In genomic region chr21:25462517-25462971, GRCh38 we compare ENCODE assay signal across 11 cellular contexts.
A peak's percentile ranks its signal among the peaks of the same experiment; 100 is the strongest.
DNase-seq lines count a peak whose midpoint lies in the region; ATAC-seq and TF ChIP-seq lines count a peak whose summit lies in the region.
"Had no signal": no experiment of that assay in that cellular context is flagged by ENCODE, and none has a peak within 500 bp of the region (broad histone marks: within the 10 kb centered on the region; RNA-seq: fewer than 3 reads in every experiment).

No MANE protein-coding gene starts in this region.

- POLR2A ChIA-PET in CD4-positive, alpha-beta T cell (lab: Charles Lee): no interaction called here

- H3K36me3 Mint-ChIP-seq in activated T-helper 1 cell treated with anti-CD3 and anti-CD28 coated beads, Interleukin-12 subunit alpha, Interleukin-12 subunit beta, Interleukin-2, Interleukin-4 antibody, amounts not matched to agents 30 ng/mL and 10 ng/mL and 1 ng/mL, durations not matched to agents 14 hours and 24 hours and 36 hours (ENCODE audit: low read depth): peaks cover 17% of the 10 kb centered on the region
- H3K36me3 Mint-ChIP-seq in CD4-positive, alpha-beta T cell (ENCODE audit: low read depth): no peaks in the 10 kb centered on the region
- no peaks in the 10 kb centered on the region for H3K36me3 Mint-ChIP-seq in progenitor cell of endocrine pancreas (ENCODE audit: insufficient read depth)

- peak; percentile 43 for TF ChIP-seq POLR2A in GM18526 (IDR thresholded peaks at IDR 0.05; ENCODE audit: extremely low read depth, insufficient read length)

- no peak overlapping the region for H3K27ac ChIP-seq in CD4-positive, alpha-beta T cell (ENCODE audit: low read depth, low read length)
- H3K27ac ChIP-seq: PC-9, VCaP had no signal

- no peak for TF ChIP-seq CTCF in CD4-positive, alpha-beta T cell (IDR thresholded peaks at IDR 0.05)
- TF ChIP-seq CTCF in progenitor cell of endocrine pancreas (IDR thresholded peaks at IDR 0.05; ENCODE audit: unreplicated experiment): no peak

- CTCF ChIA-PET in CD4-positive, alpha-beta T cell (lab: Charles Lee): no interaction called here

- ATAC-seq in GM19463 (IDR thresholded peaks at IDR 0.05; ENCODE audit: unreplicated experiment) (peak; percentile 54), HG03039 (IDR thresholded peaks at IDR 0.05; ENCODE audit: unreplicated experiment) (peak; percentile 43)
- no peak for ATAC-seq in CD4-positive, alpha-beta T cell (ENCODE audit: poor library complexity)

- no peak for DNase-seq in activated T-helper 1 cell treated with anti-CD3 and anti-CD28 coated beads, Interleukin-12 subunit alpha, Interleukin-12 subunit beta, Interleukin-2, Interleukin-4 antibody, amounts not matched to agents 30 ng/mL and 10 ng/mL and 1 ng/mL, durations not matched to agents 14 hours and 24 hours and 36 hours (ENCODE audit: low spot score)
- DNase-seq in CD4-positive, alpha-beta T cell: no peak
- DNase-seq in D341Med (ENCODE audit: low spot score) (no peak), NCI-H187 (lab: John Stamatoyannopoulos, UW) (no peak), progenitor cell of endocrine pancreas (ENCODE audit: low spot score, unreplicated experiment) (no peak)
- DNase-seq: NCI-H1105, PC-9 had no signal

- peak overlapping the region; percentile 90 for H3K27ac Mint-ChIP-seq in activated T-helper 1 cell treated with anti-CD3 and anti-CD28 coated beads, Interleukin-12 subunit alpha, Interleukin-12 subunit beta, Interleukin-2, Interleukin-4 antibody, amounts not matched to agents 30 ng/mL and 10 ng/mL and 1 ng/mL, durations not matched to agents 14 hours and 24 hours and 36 hours
- no peak overlapping the region for H3K27ac Mint-ChIP-seq in CD4-positive, alpha-beta T cell
- H3K27ac Mint-ChIP-seq in progenitor cell of endocrine pancreas: no peak overlapping the region

- H3K4me1 Mint-ChIP-seq in activated T-helper 1 cell treated with anti-CD3 and anti-CD28 coated beads, Interleukin-12 subunit alpha, Interleukin-12 subunit beta, Interleukin-2, Interleukin-4 antibody, amounts not matched to agents 30 ng/mL and 10 ng/mL and 1 ng/mL, durations not matched to agents 14 hours and 24 hours and 36 hours (ENCODE audit: low read depth): peaks cover 73% of the 10 kb centered on the region
- H3K4me1 Mint-ChIP-seq in CD4-positive, alpha-beta T cell (ENCODE audit: low read depth): peaks cover 34% of the 10 kb centered on the region
- no peaks in the 10 kb centered on the region for H3K4me1 Mint-ChIP-seq in progenitor cell of endocrine pancreas (ENCODE audit: low read depth)

- peak overlapping the region; percentile 23 for H3K4me3 Mint-ChIP-seq in activated T-helper 1 cell treated with anti-CD3 and anti-CD28 coated beads, Interleukin-12 subunit alpha, Interleukin-12 subunit beta, Interleukin-2, Interleukin-4 antibody, amounts not matched to agents 30 ng/mL and 10 ng/mL and 1 ng/mL, durations not matched to agents 14 hours and 24 hours and 36 hours
- no peak overlapping the region for H3K4me3 Mint-ChIP-seq in CD4-positive, alpha-beta T cell
- H3K4me3 Mint-ChIP-seq in progenitor cell of endocrine pancreas (ENCODE audit: low read depth): no peak overlapping the region

- H3K27me3 Mint-ChIP-seq in activated T-helper 1 cell treated with anti-CD3 and anti-CD28 coated beads, Interleukin-12 subunit alpha, Interleukin-12 subunit beta, Interleukin-2, Interleukin-4 antibody, amounts not matched to agents 30 ng/mL and 10 ng/mL and 1 ng/mL, durations not matched to agents 14 hours and 24 hours and 36 hours (ENCODE audit: insufficient read depth): no peaks in the 10 kb centered on the region
- no peaks in the 10 kb centered on the region for H3K27me3 Mint-ChIP-seq in CD4-positive, alpha-beta T cell
- H3K27me3 Mint-ChIP-seq in progenitor cell of endocrine pancreas: no peaks in the 10 kb centered on the region

- no peaks in the 10 kb centered on the region for H3K27me3 ChIP-seq in CD4-positive, alpha-beta T cell (ENCODE audit: control insufficient read depth, insufficient read depth, low read length)

- peaks cover 20% of the 10 kb centered on the region for H3K9me3 Mint-ChIP-seq in activated T-helper 1 cell treated with anti-CD3 and anti-CD28 coated beads, Interleukin-12 subunit alpha, Interleukin-12 subunit beta, Interleukin-2, Interleukin-4 antibody, amounts not matched to agents 30 ng/mL and 10 ng/mL and 1 ng/mL, durations not matched to agents 14 hours and 24 hours and 36 hours
- no peaks in the 10 kb centered on the region for H3K9me3 Mint-ChIP-seq in CD4-positive, alpha-beta T cell
- no peaks in the 10 kb centered on the region for H3K9me3 Mint-ChIP-seq in progenitor cell of endocrine pancreas (ENCODE audit: low read depth)

- intact Hi-C loops in activated T-helper 1 cell treated with anti-CD3 and anti-CD28 coated beads, Interleukin-12 subunit alpha, Interleukin-12 subunit beta, Interleukin-2, Interleukin-4 antibody, amounts not matched to agents 30 ng/mL and 10 ng/mL and 1 ng/mL, durations not matched to agents 14 hours and 24 hours and 36 hours (cut with micrococcal nuclease): no loop called here
- intact Hi-C loops in CD4-positive, alpha-beta T cell (cut with DNase I, micrococcal nuclease): no loop called here

- no peaks in the 10 kb centered on the region for H3K9me3 ChIP-seq in CD4-positive, alpha-beta T cell (ENCODE audit: control insufficient read depth, low read length)
